9 cellular contexts compared by ENCODE assay signal in genomic region chr1:217333939-217334338, GRCh38.
DNase-seq lines count a peak whose midpoint lies in the region; ATAC-seq and TF ChIP-seq lines count a peak whose summit lies in the region.
"Had no signal": no experiment of that assay in that cellular context is flagged by ENCODE, and none has a peak within 500 bp of the region (broad histone marks: within the 10 kb centered on the region; RNA-seq: fewer than 3 reads in every experiment).

No MANE protein-coding gene starts in this region.

- H3K79me2 ChIP-seq in OCI-LY3 (ENCODE audit: low read length): no peaks in the 10 kb centered on the region

- no peak overlapping the region for H3K27ac Mint-ChIP-seq in Caco-2 (ENCODE audit: unreplicated experiment)
- no peak overlapping the region for H3K27ac Mint-ChIP-seq in activated CD8-positive, alpha-beta memory T cell treated with anti-CD3 and anti-CD28 coated beads, Interleukin-2, amount 10 ng/mL, durations not matched to agents 7 days and 5 days
- no peak overlapping the region for H3K27ac Mint-ChIP-seq in activated T-helper 2 cell treated with anti-CD3 and anti-CD28 coated beads, Interferon-gamma antibody, Interleukin-2, Interleukin-4, amounts not matched to agents 10 μg/mL and 5 μg/mL and 100 μg/mL, durations not matched to agents 14 hours and 24 hours and 36 hours
- H3K27ac Mint-ChIP-seq: IgD-negative memory B cell had no signal

- no peaks in the 10 kb centered on the region for H3K4me1 ChIP-seq in Caco-2
- H3K4me1 ChIP-seq in OCI-LY3 (ENCODE audit: low read length): no peaks in the 10 kb centered on the region
- peaks cover 0 to 15% of the 10 kb centered on the region in 2 donors for H3K4me1 ChIP-seq in thoracic aorta (ENCODE audit: control insufficient read depth in 1 of 2, low read depth in 2 of 2)

- no peaks in the 10 kb centered on the region for H3K9me3 Mint-ChIP-seq in Caco-2 (ENCODE audit: unreplicated experiment)
- H3K9me3 Mint-ChIP-seq in activated CD8-positive, alpha-beta memory T cell treated with anti-CD3 and anti-CD28 coated beads, Interleukin-2, amount 10 ng/mL, durations not matched to agents 7 days and 5 days (ENCODE audit: low read depth): no peaks in the 10 kb centered on the region
- no peaks in the 10 kb centered on the region for H3K9me3 Mint-ChIP-seq in activated T-helper 2 cell treated with anti-CD3 and anti-CD28 coated beads, Interferon-gamma antibody, Interleukin-2, Interleukin-4, amounts not matched to agents 10 μg/mL and 5 μg/mL and 100 μg/mL, durations not matched to agents 14 hours and 24 hours and 36 hours

- H2AFZ ChIP-seq in OCI-LY3 (ENCODE audit: low read depth, low read length): no peak overlapping the region

- BruUV-seq in Caco-2 (replicated peaks; lab: Mats Ljungman, UMichigan): no TSS peak

- H3K4me3 ChIP-seq in Caco-2 (ENCODE audit: low read depth, low read length) (no peak overlapping the region), OCI-LY3 (ENCODE audit: low read length) (no peak overlapping the region), fibroblast of villous mesenchyme (ENCODE audit: low read depth, low read length) (no peak overlapping the region), thoracic aorta (no peak overlapping the region)

- no peak overlapping the region for H3K4me3 Mint-ChIP-seq in Caco-2 (ENCODE audit: unreplicated experiment)
- no peak overlapping the region for H3K4me3 Mint-ChIP-seq in activated CD8-positive, alpha-beta memory T cell treated with anti-CD3 and anti-CD28 coated beads, Interleukin-2, amount 10 ng/mL, durations not matched to agents 7 days and 5 days
- H3K4me3 Mint-ChIP-seq in activated T-helper 2 cell treated with anti-CD3 and anti-CD28 coated beads, Interferon-gamma antibody, Interleukin-2, Interleukin-4, amounts not matched to agents 10 μg/mL and 5 μg/mL and 100 μg/mL, durations not matched to agents 14 hours and 24 hours and 36 hours (ENCODE audit: low read depth): no peak overlapping the region
- H3K4me3 Mint-ChIP-seq: IgD-negative memory B cell had no signal

- H3K9ac ChIP-seq in OCI-LY3 (ENCODE audit: low read length): no peak overlapping the region

- H3K4me2 ChIP-seq in OCI-LY3 (ENCODE audit: low read length): no peak overlapping the region

- H3K9me3 ChIP-seq in Caco-2: 0 out of 2 replicates have a peak, but pooled peaks cover 13% of the 10 kb centered on the region
- H3K9me3 ChIP-seq in OCI-LY3 (ENCODE audit: insufficient read depth, low read length): no peaks in the 10 kb centered on the region
- no peaks in the 10 kb centered on the region for H3K9me3 ChIP-seq in thoracic aorta

- 0 out of 2 replicates have a peak, but pooled peaks cover 1% of the 10 kb centered on the region for H3K27me3 ChIP-seq in Caco-2 (replicated peaks; ENCODE audit: control insufficient read depth, insufficient read depth, low read length)
- H3K27me3 ChIP-seq in OCI-LY3 (ENCODE audit: low read depth, low read length): peaks cover 13% of the 10 kb centered on the region; the same call in 1 of the 2 replicates
- no peaks in the 10 kb centered on the region for H3K27me3 ChIP-seq in thoracic aorta (replicated peaks; ENCODE audit: insufficient read depth)

- H3K4me1 Mint-ChIP-seq in Caco-2 (ENCODE audit: low read depth, unreplicated experiment): peaks cover under 1% of the 10 kb centered on the region
- H3K4me1 Mint-ChIP-seq in activated CD8-positive, alpha-beta memory T cell treated with anti-CD3 and anti-CD28 coated beads, Interleukin-2, amount 10 ng/mL, durations not matched to agents 7 days and 5 days: no peaks in the 10 kb centered on the region
- no peaks in the 10 kb centered on the region for H3K4me1 Mint-ChIP-seq in activated T-helper 2 cell treated with anti-CD3 and anti-CD28 coated beads, Interferon-gamma antibody, Interleukin-2, Interleukin-4, amounts not matched to agents 10 μg/mL and 5 μg/mL and 100 μg/mL, durations not matched to agents 14 hours and 24 hours and 36 hours (ENCODE audit: low read depth)
- H3K4me1 Mint-ChIP-seq: IgD-negative memory B cell had no signal

- peak; percentile 65 for ATAC-seq in GM18907 (IDR thresholded peaks at IDR 0.05; ENCODE audit: unreplicated experiment)
- ATAC-seq in HG03378 (IDR thresholded peaks at IDR 0.05; ENCODE audit: unreplicated experiment): peak; percentile 78
- ATAC-seq in thoracic aorta (ENCODE audit: insufficient number of reproducible peaks, low FRiP score, low read depth): no peak
- ATAC-seq in activated CD8-positive, alpha-beta memory T cell treated with anti-CD3 and anti-CD28 coated beads, Interleukin-2, amount 10 ng/mL, durations not matched to agents 7 days and 5 days: no peak

- H3K27ac ChIP-seq in OCI-LY3 (ENCODE audit: low read length) (no peak overlapping the region), thoracic aorta (no peak overlapping the region)

- DNase-seq in Caco-2 (peak; percentile 36 to 43), fibroblast of villous mesenchyme (ENCODE audit: low read depth) (peak; percentile 10), thoracic aorta (ENCODE audit: low spot score) (no peak)
- DNase-seq in activated CD8-positive, alpha-beta memory T cell treated with anti-CD3 and anti-CD28 coated beads, Interleukin-2, amount 10 ng/mL, durations not matched to agents 7 days and 5 days: no peak
- DNase-seq in activated T-helper 2 cell treated with anti-CD3 and anti-CD28 coated beads, Interferon-gamma antibody, Interleukin-2, Interleukin-4, amounts not matched to agents 10 μg/mL and 5 μg/mL and 100 μg/mL, durations not matched to agents 14 hours and 24 hours and 36 hours (ENCODE audit: low spot score): no peak

- H3K27me3 Mint-ChIP-seq in Caco-2 (ENCODE audit: insufficient read depth, unreplicated experiment): no peaks in the 10 kb centered on the region
- no peaks in the 10 kb centered on the region for H3K27me3 Mint-ChIP-seq in activated CD8-positive, alpha-beta memory T cell treated with anti-CD3 and anti-CD28 coated beads, Interleukin-2, amount 10 ng/mL, durations not matched to agents 7 days and 5 days
- no peaks in the 10 kb centered on the region for H3K27me3 Mint-ChIP-seq in activated T-helper 2 cell treated with anti-CD3 and anti-CD28 coated beads, Interferon-gamma antibody, Interleukin-2, Interleukin-4, amounts not matched to agents 10 μg/mL and 5 μg/mL and 100 μg/mL, durations not matched to agents 14 hours and 24 hours and 36 hours (ENCODE audit: low read depth)

- CTCF ChIA-PET in Caco-2 (lab: Charles Lee): interaction anchor here (0.7 kb wide), 1 partner anchor 512 kb away, joined by 3 read pairs; no protein-coding TSS in a partner anchor
- CTCF ChIA-PET in activated CD8-positive, alpha-beta memory T cell treated with anti-CD3 and anti-CD28 coated beads, Interleukin-2, amount 10 ng/mL, durations not matched to agents 7 days and 5 days (lab: Charles Lee): no interaction called here

- H3K36me3 ChIP-seq in Caco-2 (ENCODE audit: control insufficient read depth, insufficient read depth, low read length) (no peaks in the 10 kb centered on the region), OCI-LY3 (replicated peaks; ENCODE audit: low read depth, low read length) (no peaks in the 10 kb centered on the region), thoracic aorta (no peaks in the 10 kb centered on the region)

- H4K20me1 ChIP-seq in OCI-LY3 (ENCODE audit: insufficient read depth, low read length): no peaks in the 10 kb centered on the region

- intact Hi-C loops in Caco-2 (cut with micrococcal nuclease; ENCODE audit: unreplicated experiment): loop anchor here (1.0 to 10.0 kb wide), 4 partner anchors 287 to 584 kb away; no protein-coding TSS in a partner anchor
- intact Hi-C loops in activated T-helper 2 cell treated with anti-CD3 and anti-CD28 coated beads, Interferon-gamma antibody, Interleukin-2, Interleukin-4, amounts not matched to agents 10 μg/mL and 5 μg/mL and 100 μg/mL, durations not matched to agents 14 hours and 24 hours and 36 hours (cut with micrococcal nuclease): no loop called here

- TF ChIP-seq CTCF in Caco-2 (IDR thresholded peaks at IDR 0.05; ENCODE audit: insufficient read depth in 1 of 2, low read depth in 1 of 2, low read length in 1 of 2, severe bottlenecking in 1 of 2, unreplicated experiment in 1 of 2) (peak; percentile 42 to 62), OCI-LY3 (IDR thresholded peaks at IDR 0.05; ENCODE audit: low read depth, low read length) (peak; percentile 91), fibroblast of villous mesenchyme (IDR thresholded peaks at IDR 0.05; ENCODE audit: insufficient read depth, low read depth, low read length) (peak; percentile 72), thoracic aorta (IDR thresholded peaks at IDR 0.05) (peak; percentile 32)

- POLR2A ChIA-PET in Caco-2 (lab: Charles Lee): no interaction called here

- no peaks in the 10 kb centered on the region for H3K36me3 Mint-ChIP-seq in Caco-2 (ENCODE audit: insufficient read depth, unreplicated experiment)
- no peaks in the 10 kb centered on the region for H3K36me3 Mint-ChIP-seq in activated CD8-positive, alpha-beta memory T cell treated with anti-CD3 and anti-CD28 coated beads, Interleukin-2, amount 10 ng/mL, durations not matched to agents 7 days and 5 days
- no peaks in the 10 kb centered on the region for H3K36me3 Mint-ChIP-seq in activated T-helper 2 cell treated with anti-CD3 and anti-CD28 coated beads, Interferon-gamma antibody, Interleukin-2, Interleukin-4, amounts not matched to agents 10 μg/mL and 5 μg/mL and 100 μg/mL, durations not matched to agents 14 hours and 24 hours and 36 hours (ENCODE audit: low read depth)
- H3K36me3 Mint-ChIP-seq: IgD-negative memory B cell had no signal

Comparison
In these comparisons a context has a peak if more than half of its experiments do, and no peak if none do; other contexts are left out.
1. DNase-seq: peak in Caco-2 (2 of 2) and fibroblast of villous mesenchyme (single experiment); none in thoracic aorta (single experiment), activated CD8-positive, alpha-beta memory T cell treated with anti-CD3 and anti-CD28 coated beads, Interleukin-2, amount 10 ng/mL, durations not matched to agents 7 days and 5 days (single experiment) and activated T-helper 2 cell treated with anti-CD3 and anti-CD28 coated beads, Interferon-gamma antibody, Interleukin-2, Interleukin-4, amounts not matched to agents 10 μg/mL and 5 μg/mL and 100 μg/mL, durations not matched to agents 14 hours and 24 hours and 36 hours (single experiment).
2. CTCF ChIP-seq: peak in every context shown above with its lines; median percentile 91 in OCI-LY3; 72 in fibroblast of villous mesenchyme; 52 in Caco-2; 32 in thoracic aorta.
3. ATAC-seq: peak in GM18907 (single experiment) and HG03378 (single experiment); none in thoracic aorta (single experiment) and activated CD8-positive, alpha-beta memory T cell treated with anti-CD3 and anti-CD28 coated beads, Interleukin-2, amount 10 ng/mL, durations not matched to agents 7 days and 5 days (single experiment).